In genomic region chr2:240818543-240819403, GRCh38 we compare ENCODE assay signal across 1 cellular context.
TF ChIP-seq lines count a peak whose summit lies in the region.

No MANE protein-coding gene starts in this region.

TF ChIP-seq in HepG2, 621 proteins besides CTCF, POLR2A, EP300 and RAD21 (continued from another document):
- no peak for TF ChIP-seq CREM (IDR thresholded peaks at IDR 0.05)
- TF ChIP-seq CREM (CRISPR knock-in tag; IDR thresholded peaks at IDR 0.05), result no peak
- TF ChIP-seq SNAPC4 (CRISPR knock-in tag; IDR thresholded peaks at IDR 0.05), result no peak
- no peak for TF ChIP-seq ZSCAN5A (CRISPR knock-in tag; IDR thresholded peaks at IDR 0.05; ENCODE audit: borderline replicate concordance)
- no peak for TF ChIP-seq BATF2 (CRISPR knock-in tag; IDR thresholded peaks at IDR 0.05)
